In genomic region chr1:233114860-233115259, GRCh38 we compare ENCODE assay signal across 13 cellular contexts.
DNase-seq lines count a peak whose midpoint lies in the region; ATAC-seq and TF ChIP-seq lines count a peak whose summit lies in the region.
"Had no signal": no experiment of that assay in that cellular context is flagged by ENCODE, and none has a peak within 500 bp of the region (broad histone marks: within the 10 kb centered on the region; RNA-seq: fewer than 3 reads in every experiment).

No MANE protein-coding gene starts in this region.

- CTCF ChIA-PET in activated naive CD4-positive, alpha-beta T cell treated with anti-CD3 and anti-CD28 coated beads, Interleukin-2, amount 10 ng/mL, durations not matched to agents 7 days and 5 days (lab: Charles Lee) = no interaction called here

- peak overlapping the region; percentile 65 for H3K27ac Mint-ChIP-seq in activated naive CD4-positive, alpha-beta T cell treated with anti-CD3 and anti-CD28 coated beads, Interleukin-2, amount 10 ng/mL, durations not matched to agents 7 days and 5 days
- H3K27ac Mint-ChIP-seq: B cell had no signal

- H3K27me3 ChIP-seq in RWPE2 (ENCODE audit: insufficient read depth, poor library complexity, severe bottlenecking) (no peaks in the 10 kb centered on the region), iPS-20b (ENCODE audit: insufficient read depth, low read length) (no peaks in the 10 kb centered on the region), upper lobe of left lung (no peaks in the 10 kb centered on the region)
- H3K27me3 ChIP-seq: dorsolateral prefrontal cortex had no signal

- no peak for TF ChIP-seq POLR2A in upper lobe of left lung (IDR thresholded peaks at IDR 0.05)

- no peaks in the 10 kb centered on the region for H3K27me3 Mint-ChIP-seq in activated naive CD4-positive, alpha-beta T cell treated with anti-CD3 and anti-CD28 coated beads, Interleukin-2, amount 10 ng/mL, durations not matched to agents 7 days and 5 days
- H3K27me3 Mint-ChIP-seq: activated naive CD8-positive, alpha-beta T cell treated with anti-CD3 and anti-CD28 coated beads, Interleukin-2, amount 50 U/mL, for 24 hours; B cell had no signal

- H3K4me3 Mint-ChIP-seq in activated naive CD4-positive, alpha-beta T cell treated with anti-CD3 and anti-CD28 coated beads, Interleukin-2, amount 10 ng/mL, durations not matched to agents 7 days and 5 days = no peak overlapping the region
- H3K4me3 Mint-ChIP-seq: activated naive CD8-positive, alpha-beta T cell treated with anti-CD3 and anti-CD28 coated beads, Interleukin-2, amount 50 U/mL, for 24 hours; B cell had no signal

- no peak for DNase-seq in activated naive CD4-positive, alpha-beta T cell treated with anti-CD3 and anti-CD28 coated beads, Interleukin-2, amount 10 ng/mL, durations not matched to agents 7 days and 5 days
- no peak for DNase-seq in activated naive CD4-positive, alpha-beta T cell treated with anti-CD3 and anti-CD28 coated beads, Interleukin-2, amount 50 U/mL, for 16 hours
- no peak for DNase-seq in RWPE2 (ENCODE audit: low spot score)
- no peak for DNase-seq in upper lobe of left lung
- no peak for DNase-seq in SHP77 (lab: John Stamatoyannopoulos, UW)
- no peak for DNase-seq in germinal center (ENCODE audit: low spot score)
- DNase-seq: activated naive CD8-positive, alpha-beta T cell treated with anti-CD3 and anti-CD28 coated beads, Interleukin-2, amount 50 U/mL, for 24 hours; dorsolateral prefrontal cortex; psoas muscle had no signal

- H3K27ac ChIP-seq in RWPE2 (ENCODE audit: poor library complexity, severe bottlenecking) (peak overlapping the region; percentile 98), iPS-20b (ENCODE audit: low read length) (peak overlapping the region; percentile 90), upper lobe of left lung (peak overlapping the region; percentile 20 to 88 (median 62))
- H3K27ac ChIP-seq: psoas muscle, SK-N-MC had no signal

- no peak for TF ChIP-seq EP300 in upper lobe of left lung (IDR thresholded peaks at IDR 0.05)

- TF ChIP-seq CTCF in RWPE2 (IDR thresholded peaks at IDR 0.05; ENCODE audit: poor library complexity, severe bottlenecking) = no peak
- TF ChIP-seq CTCF in upper lobe of left lung (IDR thresholded peaks at IDR 0.05) = no peak

- H3K36me3 ChIP-seq in RWPE2 (ENCODE audit: low read depth) (peaks cover 4% of the 10 kb centered on the region; the same call in 1 of the 2 replicates), iPS-20b (ENCODE audit: insufficient read depth, low read depth, low read length) (peaks cover 22% of the 10 kb centered on the region), upper lobe of left lung (no peaks in the 10 kb centered on the region)

- H3K4me3 ChIP-seq in RWPE2 (ENCODE audit: severe bottlenecking) (no peak overlapping the region), iPS-20b (ENCODE audit: low read length) (no peak overlapping the region), upper lobe of left lung (no peak overlapping the region)
- H3K4me3 ChIP-seq: dorsolateral prefrontal cortex, psoas muscle, SK-N-MC had no signal

- H3K4me1 Mint-ChIP-seq in activated naive CD4-positive, alpha-beta T cell treated with anti-CD3 and anti-CD28 coated beads, Interleukin-2, amount 10 ng/mL, durations not matched to agents 7 days and 5 days = peaks cover 21% of the 10 kb centered on the region
- H3K4me1 Mint-ChIP-seq: B cell had no signal

- H3K9ac ChIP-seq in iPS-20b (ENCODE audit: low read depth, low read length) = peak overlapping the region; percentile 90; the same call in 1 of the 2 replicates

- ATAC-seq in RWPE2 (ENCODE audit: low read depth) (no peak), upper lobe of left lung (ENCODE audit: low FRiP score in 2 of 2) (no peak), HG03432 (IDR thresholded peaks at IDR 0.05; ENCODE audit: unreplicated experiment) (no peak)
- ATAC-seq: activated naive CD8-positive, alpha-beta T cell treated with anti-CD3 and anti-CD28 coated beads, Interleukin-2, amount 50 U/mL, for 24 hours; psoas muscle had no signal

- 35 to 51% methylated on average over 5 of the region's 5 CpGs for WGBS in upper lobe of left lung, 2 donors

- H3K4me1 ChIP-seq in RWPE2 (ENCODE audit: insufficient read depth, poor library complexity, severe bottlenecking) (peaks cover 34% of the 10 kb centered on the region), iPS-20b (ENCODE audit: insufficient read depth, low read length) (peaks cover 43% of the 10 kb centered on the region), upper lobe of left lung (peaks cover 22 to 31% (median 30%) of the 10 kb centered on the region in 4 donors)

- no peaks in the 10 kb centered on the region for H3K9me3 ChIP-seq in RWPE2 (ENCODE audit: severe bottlenecking)
- no peaks in the 10 kb centered on the region for H3K9me3 ChIP-seq in iPS-20b (ENCODE audit: insufficient read depth, low read depth, low read length)
- H3K9me3 ChIP-seq in upper lobe of left lung = no peaks in the 10 kb centered on the region
- H3K9me3 ChIP-seq: psoas muscle had no signal

- peaks cover 8% of the 10 kb centered on the region for H3K36me3 Mint-ChIP-seq in activated naive CD4-positive, alpha-beta T cell treated with anti-CD3 and anti-CD28 coated beads, Interleukin-2, amount 10 ng/mL, durations not matched to agents 7 days and 5 days

- H3K9me3 Mint-ChIP-seq in activated naive CD4-positive, alpha-beta T cell treated with anti-CD3 and anti-CD28 coated beads, Interleukin-2, amount 10 ng/mL, durations not matched to agents 7 days and 5 days = no peaks in the 10 kb centered on the region
- H3K9me3 Mint-ChIP-seq: activated naive CD8-positive, alpha-beta T cell treated with anti-CD3 and anti-CD28 coated beads, Interleukin-2, amount 50 U/mL, for 24 hours had no signal
